Comparison of ENCODE assay signal across 23 cellular contexts in genomic region chr11:111410951-111411350, GRCh38. TPM values are rescaled to one million over a fixed set of nuclear protein-coding genes. Genes with fewer than 3 reads are reported as not detected.
"Had no signal": no experiment of that assay in that cellular context is flagged by ENCODE, and none has a peak within 500 bp of the region (broad histone marks: within the 10 kb centered on the region; RNA-seq: fewer than 3 reads in every experiment).

No MANE protein-coding gene starts in this region.

- H3K27ac ChIP-seq: body of pancreas, cardiac muscle cell, epithelial cell of prostate, gastroesophageal sphincter, heart left ventricle, sigmoid colon, upper lobe of right lung had no signal

- H3K27me3 Mint-ChIP-seq: activated CD4-positive, alpha-beta memory T cell treated with anti-CD3 and anti-CD28 coated beads for 36 hours; activated naive CD8-positive, alpha-beta T cell treated with anti-CD3 and anti-CD28 coated beads, Interleukin-2, amount 50 U/mL, for 24 hours had no signal

- DNase-seq: activated CD4-positive, alpha-beta memory T cell treated with anti-CD3 and anti-CD28 coated beads for 36 hours; activated CD4-positive, alpha-beta T cell treated with anti-CD3 and anti-CD28 coated beads for 48 hours; activated CD4-positive, CD25-positive, alpha-beta regulatory T cell; activated gamma-delta T cell; activated naive CD4-positive, alpha-beta T cell treated with anti-CD3 and anti-CD28 coated beads, Interleukin-2, amount 50 U/mL, for 16 hours; activated naive CD8-positive, alpha-beta T cell treated with anti-CD3 and anti-CD28 coated beads, Interleukin-2, amount 50 U/mL, for 24 hours; body of pancreas; cortex of kidney; heart left ventricle; islet precursor cell; left cardiac atrium; posterior cingulate gyrus; sigmoid colon; stimulated activated CD4-positive, alpha-beta T cell treated with anti-CD3 and anti-CD28 coated beads, Interleukin-2, amount 100 ng/mL, for 48 hours; stimulated activated CD8-positive, alpha-beta memory T cell treated with anti-CD3 and anti-CD28 coated beads, Interleukin-4, amount 100 ng/mL, for 48 hours; stimulated activated naive CD8-positive, alpha-beta T cell treated with anti-CD3 and anti-CD28 coated beads, Interleukin-15, Interleukin-2, amounts not matched to agents 100 U/mL and 50 U/mL, for 24 hours; T1000; upper lobe of right lung had no signal

- H3K4me1 ChIP-seq: body of pancreas, gastroesophageal sphincter, heart left ventricle, sigmoid colon, upper lobe of right lung had no signal

- H3K36me3 ChIP-seq: cardiac muscle cell, gastroesophageal sphincter, heart left ventricle, sigmoid colon, upper lobe of right lung had no signal

- ATAC-seq: activated naive CD8-positive, alpha-beta T cell treated with anti-CD3 and anti-CD28 coated beads, Interleukin-2, amount 50 U/mL, for 24 hours; body of pancreas; gastroesophageal sphincter; heart left ventricle; left cardiac atrium; stimulated activated naive CD8-positive, alpha-beta T cell treated with anti-CD3 and anti-CD28 coated beads, Interleukin-15, Interleukin-2, amounts not matched to agents 100 U/mL and 50 U/mL, for 24 hours; upper lobe of right lung had no signal

- H3K9me3 ChIP-seq: body of pancreas, gastroesophageal sphincter, heart left ventricle, sigmoid colon, upper lobe of right lung had no signal

- H3K4me3 ChIP-seq: body of pancreas, cardiac muscle cell, gastroesophageal sphincter, heart left ventricle, sigmoid colon, upper lobe of right lung had no signal

- H3K9me3 Mint-ChIP-seq: activated CD4-positive, alpha-beta memory T cell treated with anti-CD3 and anti-CD28 coated beads for 36 hours; activated naive CD8-positive, alpha-beta T cell treated with anti-CD3 and anti-CD28 coated beads, Interleukin-2, amount 50 U/mL, for 24 hours; T-helper 1 cell treated with Interleukin-12 subunit alpha and Interleukin-12 subunit beta and Interleukin-4 antibody, amounts not matched to agents 30 μg/mL and 1 μg/mL, for 36 hours had no signal

- H3K27me3 ChIP-seq: body of pancreas, cardiac muscle cell, gastroesophageal sphincter, heart left ventricle, sigmoid colon, upper lobe of right lung had no signal

- H3K4me3 Mint-ChIP-seq: activated CD4-positive, alpha-beta memory T cell treated with anti-CD3 and anti-CD28 coated beads for 36 hours; activated naive CD8-positive, alpha-beta T cell treated with anti-CD3 and anti-CD28 coated beads, Interleukin-2, amount 50 U/mL, for 24 hours; T-helper 1 cell treated with Interleukin-12 subunit alpha and Interleukin-12 subunit beta and Interleukin-4 antibody, amounts not matched to agents 30 μg/mL and 1 μg/mL, for 36 hours had no signal

- H3K36me3 Mint-ChIP-seq: activated CD4-positive, alpha-beta memory T cell treated with anti-CD3 and anti-CD28 coated beads for 36 hours had no signal

- H3K27ac Mint-ChIP-seq: activated CD4-positive, alpha-beta memory T cell treated with anti-CD3 and anti-CD28 coated beads for 36 hours; activated naive CD8-positive, alpha-beta T cell treated with anti-CD3 and anti-CD28 coated beads, Interleukin-2, amount 50 U/mL, for 24 hours; T-helper 1 cell treated with Interleukin-12 subunit alpha and Interleukin-12 subunit beta and Interleukin-4 antibody, amounts not matched to agents 30 μg/mL and 1 μg/mL, for 36 hours had no signal

RNA-seq across cellular contexts. Expression of gene POU2AF1, which starts 31.9 kb away (rescaled TPM):
- total RNA-seq: cardiac muscle cell had no signal
- polyA plus RNA-seq: cardiac muscle cell, neural cell had no signal
